Comparison of ENCODE assay signal across 26 cellular contexts in the genomic region with DNA sequence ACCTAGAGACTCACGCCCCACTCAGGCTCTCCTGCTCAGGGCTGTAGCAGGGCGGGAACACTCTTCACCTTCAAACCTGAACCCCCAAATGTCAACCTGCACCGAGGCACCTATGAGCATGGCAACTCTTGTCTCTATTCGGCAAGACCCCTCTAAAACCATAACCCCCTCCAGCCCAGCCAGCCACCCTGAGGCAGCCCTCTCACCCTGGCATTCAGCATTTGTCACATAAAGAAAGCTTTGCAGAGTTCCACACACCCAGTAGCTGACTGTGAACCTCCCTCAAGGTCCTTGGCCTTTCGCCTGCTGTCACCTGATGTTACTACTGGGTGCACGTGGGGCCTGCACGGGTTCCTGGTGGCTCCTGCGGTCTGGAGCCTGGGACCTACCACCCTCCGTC.
"Had no signal": no experiment of that assay in that cellular context is flagged by ENCODE, and none has a peak within 500 bp of the region (broad histone marks: within the 10 kb centered on the region; RNA-seq: fewer than 3 reads in every experiment).

No MANE protein-coding gene starts in this region.

- H3K4me1 Mint-ChIP-seq: memory B cell had no signal

- H3K36me3 Mint-ChIP-seq: memory B cell had no signal

- FAIRE-seq: colon, endometrium, frontal cortex, islet of Langerhans, keratinocyte had no signal

- H3K4me3 ChIP-seq: coronary artery, dorsolateral prefrontal cortex, heart right ventricle, left lung, lower lobe of right lung had no signal

- H3K4me1 ChIP-seq: foreskin keratinocyte, heart right ventricle, left lung, lower lobe of right lung had no signal

- H3K27ac ChIP-seq: coronary artery, dorsolateral prefrontal cortex, epithelial cell of prostate, foreskin keratinocyte, heart right ventricle, left lung, lower lobe of right lung had no signal

- ATAC-seq: esophagus mucosa, foreskin keratinocyte, heart right ventricle, left cardiac atrium, left lung, left ventricle myocardium superior, lower lobe of right lung had no signal

- H3K27me3 ChIP-seq: dorsolateral prefrontal cortex, foreskin keratinocyte had no signal

- H3K4me3 Mint-ChIP-seq: memory B cell had no signal

- H3K9me3 ChIP-seq: left lung, lower lobe of right lung had no signal

- DNase-seq: dermis blood vessel endothelial cell; dorsolateral prefrontal cortex; effector CD4-positive, alpha-beta T cell; effector memory CD4-positive, alpha-beta T cell; erythroblast; foreskin keratinocyte; glutamatergic neuron; head of caudate nucleus; heart right ventricle; hippocampal formation; left cardiac atrium; left lung; left ventricle myocardium superior; lower lobe of right lung; mammary epithelial cell; mesendoderm; midbrain had no signal

- H3K27ac Mint-ChIP-seq: memory B cell had no signal

- H3K36me3 ChIP-seq: heart right ventricle, left lung, lower lobe of right lung had no signal
